ENCODE assay signal across 36 cellular contexts in the genomic region with DNA sequence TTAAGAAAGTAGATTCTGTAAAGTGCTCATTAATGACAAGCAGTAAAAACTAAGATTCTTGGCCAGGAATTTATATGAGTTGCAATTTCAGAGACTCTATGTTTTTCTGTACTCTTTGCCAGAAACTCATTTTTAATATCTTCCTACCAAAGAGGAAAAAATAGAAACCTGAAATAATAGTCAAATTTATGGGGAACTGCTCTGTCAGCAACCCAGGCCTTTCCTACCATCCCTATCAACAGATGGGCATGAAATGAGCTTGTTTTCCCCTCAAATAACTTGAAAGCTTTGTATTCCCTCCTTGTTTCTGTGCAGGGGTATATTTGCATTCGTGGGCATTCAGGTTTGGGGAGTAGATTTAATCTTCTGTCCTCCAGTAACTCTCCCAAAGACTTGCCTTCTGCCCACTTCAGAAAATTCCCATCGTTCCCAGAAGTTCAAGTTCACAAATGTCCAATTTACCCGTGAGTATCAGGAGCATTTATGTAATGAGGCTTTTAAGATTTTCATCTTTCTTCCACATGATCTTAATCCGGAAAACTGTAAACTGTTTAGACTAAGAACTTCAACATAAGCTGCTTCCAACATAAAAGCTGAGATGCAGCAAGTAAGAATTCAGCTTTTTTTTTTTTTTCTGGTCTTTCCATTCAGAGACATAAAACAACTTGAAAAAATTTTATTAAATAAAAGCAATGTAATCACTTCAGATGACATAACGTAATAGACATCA.
"Had no signal": no experiment of that assay in that cellular context is flagged by ENCODE, and none has a peak within 500 bp of the region (broad histone marks: within the 10 kb centered on the region; RNA-seq: fewer than 3 reads in every experiment).

No MANE protein-coding gene starts in this region.

- DNase-seq: activated B cell treated with CpG ODN at 0.5 μM for 24 hours; activated CD4-positive, alpha-beta memory T cell treated with anti-CD3 and anti-CD28 coated beads for 36 hours; activated CD4-positive, alpha-beta T cell treated with anti-CD3 and anti-CD28 coated beads for 4 hours; activated CD4-positive, alpha-beta T cell treated with anti-CD3 and anti-CD28 coated beads, Interleukin-2, amount 50 U/mL, for 1 hour; activated CD4-positive, CD25-positive, alpha-beta regulatory T cell treated with anti-CD3 and anti-CD28 coated beads, Interleukin-2, amount 50 U/mL, for 72 hours; activated CD8-positive, alpha-beta memory T cell treated with anti-CD3 and anti-CD28 coated beads, Interleukin-2, amount 50 U/mL, for 4 hours; activated gamma-delta T cell treated with Interleukin-2 at 50 U/mL for 16 hours; activated naive CD4-positive, alpha-beta T cell treated with anti-CD3 and anti-CD28 coated beads for 36 hours; activated T-cell treated with anti-CD3 and anti-CD28 coated beads for 4 hours; activated T-cell treated with anti-CD3 and anti-CD28 coated beads, Interleukin-2, amount 50 U/mL, for 4 hours; adrenal gland; body of pancreas; caudate nucleus; Kasumi-1; KG1; MG63; NCI-H1092; NCI-H1436 treated with DMSO at 0.1 percent for 48 hours; NCI-H1694 treated with DMSO at 0.1 percent for 48 hours; NCI-H2029; NCI-H345; NCI-H524 treated with DMSO at 0.1 percent for 48 hours; PC-3; Peyer's patch; SIG-M5; T-cell; T-helper 2 cell; T-helper 9 cell had no signal

- ATAC-seq: activated naive CD4-positive, alpha-beta T cell treated with anti-CD3 and anti-CD28 coated beads, Interleukin-2, amount 50 U/mL, for 72 hours; activated T-cell treated with anti-CD3 and anti-CD28 coated beads, Interleukin-2, amount 50 U/mL, for 4 hours; body of pancreas; PC-3; Right ventricle myocardium inferior; SK-N-SH treated with all-trans-retinoic acid at 6 μM for 48 hours; T-cell had no signal

- H3K9me3 Mint-ChIP-seq: activated B cell treated with CpG ODN at 0.5 μM for 24 hours; activated CD4-positive, alpha-beta memory T cell treated with anti-CD3 and anti-CD28 coated beads for 36 hours; activated naive CD4-positive, alpha-beta T cell treated with anti-CD3 and anti-CD28 coated beads for 36 hours; activated T-cell treated with anti-CD3 and anti-CD28 coated beads, Interleukin-2, amount 50 U/mL, for 4 hours; activated T-helper 1 cell treated with anti-CD3 and anti-CD28 coated beads, Interleukin-12 subunit alpha, Interleukin-12 subunit beta, Interleukin-2, Interleukin-4 antibody, amounts not matched to agents 30 ng/mL and 10 ng/mL and 1 ng/mL, durations not matched to agents 14 hours and 24 hours and 36 hours had no signal

- H3K4me3 Mint-ChIP-seq: activated B cell treated with CpG ODN at 0.5 μM for 24 hours; activated CD4-positive, alpha-beta memory T cell treated with anti-CD3 and anti-CD28 coated beads for 36 hours; activated naive CD4-positive, alpha-beta T cell treated with anti-CD3 and anti-CD28 coated beads for 36 hours; activated T-cell treated with anti-CD3 and anti-CD28 coated beads, Interleukin-2, amount 50 U/mL, for 4 hours; activated T-helper 1 cell treated with anti-CD3 and anti-CD28 coated beads, Interleukin-12 subunit alpha, Interleukin-12 subunit beta, Interleukin-2, Interleukin-4 antibody, amounts not matched to agents 30 ng/mL and 10 ng/mL and 1 ng/mL, durations not matched to agents 14 hours and 24 hours and 36 hours; T-cell had no signal

- H3K4me1 ChIP-seq: adrenal gland, body of pancreas, Peyer's patch had no signal

- H3K4me3 ChIP-seq: adrenal gland, body of pancreas, MG63, Peyer's patch had no signal

- H3K27me3 Mint-ChIP-seq: activated B cell treated with CpG ODN at 0.5 μM for 24 hours had no signal

- H3K36me3 ChIP-seq: adrenal gland, MG63, Peyer's patch had no signal

- H3K27ac Mint-ChIP-seq: activated B cell treated with CpG ODN at 0.5 μM for 24 hours; activated CD4-positive, alpha-beta memory T cell treated with anti-CD3 and anti-CD28 coated beads for 36 hours; activated naive CD4-positive, alpha-beta T cell treated with anti-CD3 and anti-CD28 coated beads for 36 hours; activated naive CD4-positive, alpha-beta T cell treated with anti-CD3 and anti-CD28 coated beads, Interleukin-2, amount 50 U/mL, for 72 hours; activated T-helper 1 cell treated with anti-CD3 and anti-CD28 coated beads, Interleukin-12 subunit alpha, Interleukin-12 subunit beta, Interleukin-2, Interleukin-4 antibody, amounts not matched to agents 30 ng/mL and 10 ng/mL and 1 ng/mL, durations not matched to agents 14 hours and 24 hours and 36 hours; T-cell had no signal

- H3K36me3 Mint-ChIP-seq: activated CD4-positive, alpha-beta memory T cell treated with anti-CD3 and anti-CD28 coated beads for 36 hours; activated naive CD4-positive, alpha-beta T cell treated with anti-CD3 and anti-CD28 coated beads, Interleukin-2, amount 50 U/mL, for 72 hours; T-cell had no signal

- FAIRE-seq: astrocyte, bronchial epithelial cell had no signal

- H3K4me1 Mint-ChIP-seq: activated B cell treated with CpG ODN at 0.5 μM for 24 hours, T-cell had no signal

- H3K9me3 ChIP-seq: adrenal gland, body of pancreas, MG63, Peyer's patch had no signal

- H3K27ac ChIP-seq: adrenal gland, body of pancreas, Peyer's patch, RWPE1, VCaP had no signal

- H3K27me3 ChIP-seq: adrenal gland, body of pancreas, MG63, Peyer's patch had no signal
